10 cellular contexts compared by ENCODE assay signal in the genomic region with DNA sequence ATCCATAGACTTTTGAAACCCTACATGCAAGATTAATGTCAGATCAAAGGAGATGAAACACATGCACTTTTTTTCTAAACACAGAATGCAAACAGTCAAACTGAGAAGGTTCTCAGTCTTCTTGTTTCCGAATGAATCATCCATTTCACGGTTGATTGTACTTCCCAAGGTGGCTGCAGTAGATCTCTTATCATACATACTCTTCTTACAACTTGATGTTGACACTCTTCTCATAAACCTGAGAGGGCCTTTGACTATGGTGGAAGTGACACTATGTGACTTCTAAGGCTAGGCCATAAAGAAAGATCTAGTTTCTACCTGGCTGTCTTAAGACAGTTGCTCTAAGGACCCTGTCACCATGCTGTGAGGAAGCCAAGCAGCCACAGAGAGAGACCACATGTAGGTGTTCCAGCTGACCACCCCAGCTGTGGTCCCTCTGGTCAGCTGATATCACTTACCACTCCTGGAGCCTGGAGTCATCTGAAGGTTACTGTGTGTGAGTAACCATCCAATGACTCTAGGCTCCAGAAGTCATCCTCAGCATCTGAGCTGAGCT.
DNase-seq lines count a peak whose midpoint lies in the region; ATAC-seq and TF ChIP-seq lines count a peak whose summit lies in the region.
"Had no signal": no experiment of that assay in that cellular context is flagged by ENCODE, and none has a peak within 500 bp of the region (broad histone marks: within the 10 kb centered on the region; RNA-seq: fewer than 3 reads in every experiment).

No MANE protein-coding gene starts in this region.

- no peak overlapping the region for H2BK12ac ChIP-seq in mesenchymal stem cell (ENCODE audit: low read length in 2 of 2)
- no peak overlapping the region for H2BK12ac ChIP-seq in neuronal stem cell (ENCODE audit: low read length)

- H3K9me3 ChIP-seq in esophagus muscularis mucosa (no peaks in the 10 kb centered on the region), mesenchymal stem cell (ENCODE audit: control insufficient read depth, low read length) (no peaks in the 10 kb centered on the region), neuronal stem cell (replicated peaks in 1 of 2; ENCODE audit: control insufficient read depth in 2 of 2, insufficient read depth in 1 of 2, low read depth in 1 of 2, low read length in 2 of 2) (no peaks in the 10 kb centered on the region)

- CTCF ChIA-PET in activated CD8-positive, alpha-beta memory T cell treated with anti-CD3 and anti-CD28 coated beads, Interleukin-2, amount 10 ng/mL, durations not matched to agents 7 days and 5 days (lab: Charles Lee) = interaction anchor here (1.0 kb wide), 1 partner anchor 33 kb away, joined by 3 read pairs; no protein-coding TSS in a partner anchor

- H3K18ac ChIP-seq in mesenchymal stem cell (ENCODE audit: low read depth in 1 of 2, low read length in 2 of 2) (no peak overlapping the region), neuronal stem cell (ENCODE audit: low read length) (no peak overlapping the region)

- peaks cover 20% of the 10 kb centered on the region for H3K27me3 Mint-ChIP-seq in activated CD8-positive, alpha-beta memory T cell treated with anti-CD3 and anti-CD28 coated beads, Interleukin-2, amount 10 ng/mL, durations not matched to agents 7 days and 5 days

- TF ChIP-seq EP300 in esophagus muscularis mucosa (IDR thresholded peaks at IDR 0.05) = no peak

- TF ChIP-seq POLR2A in esophagus muscularis mucosa (IDR thresholded peaks at IDR 0.05; ENCODE audit: low read depth) = no peak

- no peak overlapping the region for H4K91ac ChIP-seq in mesenchymal stem cell (ENCODE audit: low read length)
- H4K91ac ChIP-seq in neuronal stem cell (ENCODE audit: low read depth, low read length, poor library complexity) = no peak overlapping the region

- H2BK15ac ChIP-seq in mesenchymal stem cell (ENCODE audit: low read depth, poor library complexity, severe bottlenecking) (no peak overlapping the region), neuronal stem cell (ENCODE audit: low read length) (no peak overlapping the region)

- H3K4me1 ChIP-seq in esophagus muscularis mucosa (no peaks in the 10 kb centered on the region), mesenchymal stem cell (ENCODE audit: control insufficient read depth, insufficient read depth, low read depth, low read length) (peaks cover 2% of the 10 kb centered on the region), neuronal stem cell (ENCODE audit: control insufficient read depth in 2 of 2, insufficient read depth in 1 of 2, low read depth in 1 of 2, low read length in 2 of 2) (no peaks in the 10 kb centered on the region)

- H3K4me2 ChIP-seq in mesenchymal stem cell (ENCODE audit: low read length, poor library complexity, severe bottlenecking) (no peak overlapping the region), neuronal stem cell (ENCODE audit: insufficient read depth, low read length, poor library complexity, severe bottlenecking) (no peak overlapping the region)

- H3K36me3 Mint-ChIP-seq in activated CD8-positive, alpha-beta memory T cell treated with anti-CD3 and anti-CD28 coated beads, Interleukin-2, amount 10 ng/mL, durations not matched to agents 7 days and 5 days = no peaks in the 10 kb centered on the region

- peaks cover 12% of the 10 kb centered on the region for H3K4me1 Mint-ChIP-seq in activated CD8-positive, alpha-beta memory T cell treated with anti-CD3 and anti-CD28 coated beads, Interleukin-2, amount 10 ng/mL, durations not matched to agents 7 days and 5 days

- intact Hi-C loops in esophagus muscularis mucosa (cut with DNase I) = no loop called here

- H3K79me1 ChIP-seq in mesenchymal stem cell (replicated peaks; ENCODE audit: low read length, poor library complexity, severe bottlenecking) (no peaks in the 10 kb centered on the region), neuronal stem cell (ENCODE audit: low read depth, low read length) (no peaks in the 10 kb centered on the region)

- H3K9ac ChIP-seq in mesenchymal stem cell (ENCODE audit: low read length) (no peak overlapping the region), neuronal stem cell (ENCODE audit: low read depth, low read length, poor library complexity) (no peak overlapping the region)

- ATAC-seq in activated CD8-positive, alpha-beta memory T cell treated with anti-CD3 and anti-CD28 coated beads, Interleukin-2, amount 10 ng/mL, durations not matched to agents 7 days and 5 days = peak; percentile 63
- ATAC-seq in GM21723 (IDR thresholded peaks at IDR 0.05; ENCODE audit: unreplicated experiment) (peak; percentile 96), HG03457 (IDR thresholded peaks at IDR 0.05; ENCODE audit: unreplicated experiment) (peak; percentile 95)

- H3K36me3 ChIP-seq in esophagus muscularis mucosa = no peaks in the 10 kb centered on the region
- H3K36me3 ChIP-seq in mesenchymal stem cell (ENCODE audit: control insufficient read depth in 1 of 2, insufficient read depth in 2 of 2, low read depth in 1 of 2, low read length in 2 of 2) = no peaks in the 10 kb centered on the region
- no peaks in the 10 kb centered on the region for H3K36me3 ChIP-seq in neuronal stem cell (replicated peaks in 1 of 2; ENCODE audit: control insufficient read depth in 2 of 2, insufficient read depth in 2 of 2, low read length in 2 of 2)

- no peak overlapping the region for H3K4me3 Mint-ChIP-seq in activated CD8-positive, alpha-beta memory T cell treated with anti-CD3 and anti-CD28 coated beads, Interleukin-2, amount 10 ng/mL, durations not matched to agents 7 days and 5 days

- H3K14ac ChIP-seq in mesenchymal stem cell (ENCODE audit: low read length in 2 of 2) = no peak overlapping the region
- no peak overlapping the region for H3K14ac ChIP-seq in neuronal stem cell (ENCODE audit: low read length)

- no peaks in the 10 kb centered on the region for H3K9me3 Mint-ChIP-seq in activated CD8-positive, alpha-beta memory T cell treated with anti-CD3 and anti-CD28 coated beads, Interleukin-2, amount 10 ng/mL, durations not matched to agents 7 days and 5 days (ENCODE audit: low read depth)

- WGBS in esophagus muscularis mucosa = 34% methylated on average over 2 of the region's 2 CpGs
- WGBS in mesenchymal stem cell = 41% methylated on average over 2 of the region's 2 CpGs
- no CpG with 5 or more reads among the region's 2 CpGs for WGBS in neuronal stem cell (ENCODE audit: extremely low coverage in 2 of 2, insufficient read length in 2 of 2, insufficient replicate concordance in 1 of 2), 2 donors

- peaks cover 0 to 11% (median 3%) of the 10 kb centered on the region in 4 donors for H3K27me3 ChIP-seq in esophagus muscularis mucosa
- H3K27me3 ChIP-seq in mesenchymal stem cell (ENCODE audit: control insufficient read depth in 1 of 2, insufficient read depth in 1 of 2, low read length in 2 of 2) = no peaks in the 10 kb centered on the region
- H3K27me3 ChIP-seq in neuronal stem cell (ENCODE audit: control insufficient read depth in 3 of 3, insufficient read depth in 3 of 3, low read depth in 1 of 3, low read length in 3 of 3) = no peaks in the 10 kb centered on the region

- no peak for TF ChIP-seq CTCF in esophagus muscularis mucosa (IDR thresholded peaks at IDR 0.05)

- H3K27ac ChIP-seq in esophagus muscularis mucosa (replicated peaks in 1 of 4) (no peak overlapping the region), mesenchymal stem cell (ENCODE audit: low read length, poor library complexity, severe bottlenecking) (no peak overlapping the region), neuronal stem cell (replicated peaks; ENCODE audit: low read length) (no peak overlapping the region)

- H4K8ac ChIP-seq in mesenchymal stem cell (ENCODE audit: low read length) (no peak overlapping the region), neuronal stem cell (ENCODE audit: low read depth, low read length) (no peak overlapping the region)

- no peak overlapping the region for H2AK5ac ChIP-seq in mesenchymal stem cell (ENCODE audit: low read length, severe bottlenecking)
- H2AK5ac ChIP-seq in neuronal stem cell (ENCODE audit: low read depth, low read length) = no peak overlapping the region

- H2BK120ac ChIP-seq in mesenchymal stem cell (ENCODE audit: low read depth, low read length) (no peak overlapping the region), neuronal stem cell (ENCODE audit: low read depth, low read length) (no peak overlapping the region)

- no peak overlapping the region for H2BK5ac ChIP-seq in mesenchymal stem cell (ENCODE audit: low read depth, low read length, poor library complexity, severe bottlenecking)
- no peak overlapping the region for H2BK5ac ChIP-seq in neuronal stem cell (ENCODE audit: low read length)

- no peak overlapping the region for H3K4ac ChIP-seq in mesenchymal stem cell (ENCODE audit: low read depth in 1 of 2, low read length in 2 of 2)
- no peak overlapping the region for H3K4ac ChIP-seq in neuronal stem cell (ENCODE audit: low read length)

- peak; percentile 45 for DNase-seq in activated CD8-positive, alpha-beta memory T cell treated with anti-CD3 and anti-CD28 coated beads, Interleukin-2, amount 10 ng/mL, durations not matched to agents 7 days and 5 days
- DNase-seq in activated CD8-positive, alpha-beta memory T cell treated with anti-CD3 and anti-CD28 coated beads, Interleukin-2, amount 50 U/mL, for 4 hours = no peak
- DNase-seq in myocyte (ENCODE audit: low read depth) = peak; percentile 31
- no peak for DNase-seq in esophagus muscularis mucosa (ENCODE audit: extremely low spot score)
- DNase-seq in mesenchymal stem cell = no peak
- no peak for DNase-seq in neuronal stem cell (ENCODE audit: low spot score)
- DNase-seq: activated CD4-positive, alpha-beta T cell treated with anti-CD3 and anti-CD28 coated beads, Interleukin-2, amount 50 U/mL, for 4 hours; NCI-H774 had no signal

- H3K27ac Mint-ChIP-seq in activated CD8-positive, alpha-beta memory T cell treated with anti-CD3 and anti-CD28 coated beads, Interleukin-2, amount 10 ng/mL, durations not matched to agents 7 days and 5 days = no peak overlapping the region

- H3K23ac ChIP-seq in mesenchymal stem cell (ENCODE audit: low read length in 2 of 2) (no peak overlapping the region), neuronal stem cell (ENCODE audit: low read depth, low read length, poor library complexity) (no peak overlapping the region)

- no peak overlapping the region for H3K4me3 ChIP-seq in esophagus muscularis mucosa
- no peak overlapping the region for H3K4me3 ChIP-seq in mesenchymal stem cell (ENCODE audit: insufficient read depth in 1 of 2, low read depth in 1 of 2, low read length in 2 of 2)
- H3K4me3 ChIP-seq in neuronal stem cell (ENCODE audit: low read length in 2 of 2) = peak overlapping the region in 1 of 2 donors; percentile 13

- H2AFZ ChIP-seq in mesenchymal stem cell (ENCODE audit: low read depth, low read length) (no peak overlapping the region), neuronal stem cell (ENCODE audit: low read length) (no peak overlapping the region)

Comparison
In these comparisons a context has a peak if more than half of its experiments do, and no peak if none do; other contexts are left out.
1. DNase-seq: peak in activated CD8-positive, alpha-beta memory T cell treated with anti-CD3 and anti-CD28 coated beads, Interleukin-2, amount 10 ng/mL, durations not matched to agents 7 days and 5 days (single experiment) and myocyte (single experiment); none in activated CD8-positive, alpha-beta memory T cell treated with anti-CD3 and anti-CD28 coated beads, Interleukin-2, amount 50 U/mL, for 4 hours (single experiment), esophagus muscularis mucosa (single experiment), mesenchymal stem cell (single experiment) and neuronal stem cell (single experiment).
2. Peak in every context shown above with its lines, with median percentiles within 50 percentile points of each other: ATAC-seq.